Comparison of ENCODE assay signal across 8 cellular contexts in the genomic region with DNA sequence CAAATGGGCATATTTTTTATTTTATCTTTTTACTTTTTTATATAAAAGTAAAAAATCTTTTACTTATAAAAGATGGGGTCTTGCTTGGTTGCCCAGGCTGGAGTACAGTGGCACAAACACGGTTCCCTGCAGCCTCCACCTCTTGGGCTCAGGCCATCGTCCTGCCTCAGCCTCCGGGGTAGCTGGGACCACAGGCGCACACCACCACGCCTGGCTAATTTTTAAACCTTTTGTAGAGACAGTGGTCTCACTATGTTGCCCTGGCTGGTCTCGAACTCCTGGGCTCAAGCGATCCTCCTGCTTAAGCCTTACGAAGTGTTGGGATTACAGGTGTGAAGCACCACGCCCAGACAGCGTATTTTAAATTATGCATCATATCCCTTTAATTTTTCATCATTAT. TPM values are rescaled to one million over a fixed set of nuclear protein-coding genes. Genes with fewer than 3 reads are reported as not detected.
A peak's percentile ranks its signal among the peaks of the same experiment; 100 is the strongest.
DNase-seq lines count a peak whose midpoint lies in the region; ATAC-seq and TF ChIP-seq lines count a peak whose summit lies in the region.

No MANE protein-coding gene starts in this region.

- peak overlapping the region in 3 of 4 donors; percentile 93 to 96 (median 94) for H3K27ac ChIP-seq in body of pancreas
- no peak overlapping the region for H3K27ac ChIP-seq in mesendoderm (ENCODE audit: low read depth, low read length)
- H3K27ac ChIP-seq in upper lobe of right lung, result peak overlapping the region; percentile 93

- no peaks in the 10 kb centered on the region for H3K9me3 Mint-ChIP-seq in activated naive CD4-positive, alpha-beta T cell treated with anti-CD3 and anti-CD28 coated beads, Interleukin-2, amount 10 ng/mL, durations not matched to agents 7 days and 5 days

- H2BK5ac ChIP-seq in mesendoderm (ENCODE audit: low read length), result no peak overlapping the region

- CTCF ChIA-PET in activated naive CD4-positive, alpha-beta T cell treated with anti-CD3 and anti-CD28 coated beads, Interleukin-2, amount 10 ng/mL, durations not matched to agents 7 days and 5 days (lab: Charles Lee), result interaction anchor here (0.7 to 2.9 kb wide), 2 partner anchors 15 to 125 kb away, joined by 3 to 9 read pairs; no protein-coding TSS in a partner anchor

- intact Hi-C loops in body of pancreas (cut with DNase I) (no loop called here), upper lobe of right lung (cut with DNase I) (no loop called here)

- H3K79me1 ChIP-seq in mesendoderm (ENCODE audit: low read length), result no peaks in the 10 kb centered on the region

- peaks cover 50% of the 10 kb centered on the region for H3K4me1 Mint-ChIP-seq in activated naive CD4-positive, alpha-beta T cell treated with anti-CD3 and anti-CD28 coated beads, Interleukin-2, amount 10 ng/mL, durations not matched to agents 7 days and 5 days

- no peak overlapping the region for H2BK120ac ChIP-seq in mesendoderm (ENCODE audit: low read depth, low read length)

- H3K4ac ChIP-seq in mesendoderm (ENCODE audit: low read depth, low read length), result no peak overlapping the region

- no peak overlapping the region for H4K8ac ChIP-seq in mesendoderm (ENCODE audit: low read depth, low read length)

- peaks cover 63% of the 10 kb centered on the region for H3K4me1 ChIP-seq in body of pancreas
- H3K4me1 ChIP-seq in mesendoderm (ENCODE audit: control insufficient read depth, low read depth, low read length), result no peaks in the 10 kb centered on the region
- peaks cover 66% of the 10 kb centered on the region for H3K4me1 ChIP-seq in upper lobe of right lung

- H3K23ac ChIP-seq in mesendoderm (ENCODE audit: low read length), result no peak overlapping the region

- H3K4me3 Mint-ChIP-seq in activated naive CD4-positive, alpha-beta T cell treated with anti-CD3 and anti-CD28 coated beads, Interleukin-2, amount 10 ng/mL, durations not matched to agents 7 days and 5 days, result peak overlapping the region; percentile 85

- peaks cover 10% of the 10 kb centered on the region for H3K36me3 Mint-ChIP-seq in activated naive CD4-positive, alpha-beta T cell treated with anti-CD3 and anti-CD28 coated beads, Interleukin-2, amount 10 ng/mL, durations not matched to agents 7 days and 5 days

- peak overlapping the region; percentile 84 for H3K27ac Mint-ChIP-seq in activated naive CD4-positive, alpha-beta T cell treated with anti-CD3 and anti-CD28 coated beads, Interleukin-2, amount 10 ng/mL, durations not matched to agents 7 days and 5 days

- ATAC-seq in body of pancreas (no peak), upper lobe of right lung (no peak)

- H4K5ac ChIP-seq in mesendoderm (ENCODE audit: low read length), result no peak overlapping the region

- no peak for DNase-seq in activated naive CD4-positive, alpha-beta T cell treated with anti-CD3 and anti-CD28 coated beads, Interleukin-2, amount 10 ng/mL, durations not matched to agents 7 days and 5 days
- no peak for DNase-seq in activated naive CD4-positive, alpha-beta T cell treated with Interleukin-2 at 50 U/mL for 16 hours
- no peak for DNase-seq in body of pancreas
- DNase-seq in mesendoderm, result no peak
- peak; percentile 51 for DNase-seq in upper lobe of right lung
- DNase-seq in mesenteric fat pad (ENCODE audit: low spot score), result no peak
- no peak for DNase-seq in C1 segment of cervical spinal cord (lab: John Stamatoyannopoulos, UW)
- DNase-seq in NCI-H774 (lab: John Stamatoyannopoulos, UW), result no peak

- peak overlapping the region; percentile 98 for H3K18ac ChIP-seq in mesendoderm (ENCODE audit: low read length)

- no peak overlapping the region for H2BK15ac ChIP-seq in mesendoderm (replicated peaks; ENCODE audit: low read depth)

- H3K27me3 ChIP-seq in body of pancreas (no peaks in the 10 kb centered on the region), mesendoderm (ENCODE audit: insufficient read depth, low read length, poor library complexity) (no peaks in the 10 kb centered on the region), upper lobe of right lung (no peaks in the 10 kb centered on the region)

- peak overlapping the region; percentile 97 for H3K56ac ChIP-seq in mesendoderm (ENCODE audit: low read length)

- peak overlapping the region; percentile 98 for H3K9ac ChIP-seq in mesendoderm (ENCODE audit: low read length)

- WGBS in body of pancreas, 2 donors, result 74 to 76% methylated on average over 10 of the region's 10 CpGs
- WGBS in mesendoderm (ENCODE audit: extremely low coverage, insufficient coverage, low lambda C conversion rate), result no CpG with 5 or more reads among the region's 10 CpGs

- H2AK5ac ChIP-seq in mesendoderm (ENCODE audit: low read length), result no peak overlapping the region

- H3K4me3 ChIP-seq in body of pancreas (peak overlapping the region in 1 of 2 donors; percentile 21), mesendoderm (ENCODE audit: low read length) (no peak overlapping the region), upper lobe of right lung (peak overlapping the region; percentile 61)

- H3K9me3 ChIP-seq in body of pancreas, result no peaks in the 10 kb centered on the region
- no peaks in the 10 kb centered on the region for H3K9me3 ChIP-seq in upper lobe of right lung

- peaks cover 41% of the 10 kb centered on the region for H3K27me3 Mint-ChIP-seq in activated naive CD4-positive, alpha-beta T cell treated with anti-CD3 and anti-CD28 coated beads, Interleukin-2, amount 10 ng/mL, durations not matched to agents 7 days and 5 days

- H3K79me2 ChIP-seq in mesendoderm (ENCODE audit: control insufficient read depth, insufficient read depth, low read length), result no peaks in the 10 kb centered on the region

- H3K36me3 ChIP-seq in body of pancreas (replicated peaks in 1 of 2; ENCODE audit: insufficient read depth in 1 of 2, low read depth in 2 of 2) (no peaks in the 10 kb centered on the region), mesendoderm (ENCODE audit: control insufficient read depth, insufficient read depth, low read length) (no peaks in the 10 kb centered on the region), upper lobe of right lung (no peaks in the 10 kb centered on the region)

- TF ChIP-seq POLR2A in body of pancreas (IDR thresholded peaks at IDR 0.05), result no peak

- TF ChIP-seq CTCF in body of pancreas (IDR thresholded peaks at IDR 0.05), result no peak
- TF ChIP-seq CTCF in upper lobe of right lung (IDR thresholded peaks at IDR 0.05), result no peak

- no peak overlapping the region for H3K4me2 ChIP-seq in mesendoderm (ENCODE audit: low read length)

RNA-seq across cellular contexts. Expression of gene H6PD, which starts 1.0 kb away (rescaled TPM):
- total RNA-seq in body of pancreas, result 10 to 100 TPM; 24.1 to 35.6 TPM
- polyA plus RNA-seq in mesendoderm (2013, experiment 1 of 2), result 1.6 TPM
- polyA plus RNA-seq in mesendoderm (2013, experiment 2 of 2), result 1.5 TPM
- total RNA-seq in upper lobe of right lung, result 43.7 TPM
- 77.6 TPM for total RNA-seq in mesenteric fat pad

RNA-seq across cellular contexts. Expression of gene SPSB1, which starts 57.1 kb away (rescaled TPM):
- 10 to 100 TPM; 14.5 to 16.5 TPM for total RNA-seq in body of pancreas
- 2.3 TPM for polyA plus RNA-seq in mesendoderm (2013, experiment 1 of 2)
- 2.2 TPM for polyA plus RNA-seq in mesendoderm (2013, experiment 2 of 2)
- total RNA-seq in upper lobe of right lung, result 29.0 TPM
- total RNA-seq in mesenteric fat pad, result 48.8 TPM
